Comparison of ENCODE assay signal across 8 cellular contexts in genomic region chr6:87700729-87701675, GRCh38. TPM values are rescaled to one million over a fixed set of nuclear protein-coding genes. Genes with fewer than 3 reads are reported as not detected.
A peak's percentile ranks its signal among the peaks of the same experiment; 100 is the strongest.
DNase-seq lines count a peak whose midpoint lies in the region; ATAC-seq and TF ChIP-seq lines count a peak whose summit lies in the region.

No MANE protein-coding gene starts in this region.

- H3K4me3 Mint-ChIP-seq in progenitor cell of endocrine pancreas (ENCODE audit: low read depth), result peak overlapping the region; percentile 98

- H4K20me1 ChIP-seq in PC-9 (ENCODE audit: insufficient read depth), result peaks cover 46% of the 10 kb centered on the region

- H3K79me2 ChIP-seq in PC-9 (ENCODE audit: low read depth), result peaks cover 60% of the 10 kb centered on the region

- TF ChIP-seq CTCF in PC-9 (conservative IDR thresholded peaks at IDR 0.05), result no peak
- peak in 1 of 12 donors; percentile 11 for TF ChIP-seq CTCF in heart left ventricle (IDR thresholded peaks at IDR 0.05)
- no peak for TF ChIP-seq CTCF in progenitor cell of endocrine pancreas (IDR thresholded peaks at IDR 0.05; ENCODE audit: unreplicated experiment)

- H3K9me2 ChIP-seq in PC-9 (ENCODE audit: insufficient read depth), result no peaks in the 10 kb centered on the region

- 0 to 1% (median 1%) methylated on average over 43 to 54 of the region's 54 CpGs for WGBS in heart left ventricle, 4 donors

- TF ChIP-seq POLR2A in heart left ventricle (IDR thresholded peaks at IDR 0.05), result no peak

- CTCF ChIA-PET in PC-9 (lab: Charles Lee), result no interaction called here

- H3F3A ChIP-seq in PC-9 (ENCODE audit: insufficient read depth, low read depth), result peaks cover 32% of the 10 kb centered on the region

- POLR2A ChIA-PET in PC-9 (lab: Charles Lee; ENCODE audit: unreplicated experiment), result interaction anchor here (0.6 to 0.7 kb wide), 2 partner anchors 16 to 23 kb away, joined by 3 to 9 read pairs; no protein-coding TSS in a partner anchor

- H3K27me3 Mint-ChIP-seq in progenitor cell of endocrine pancreas, result no peaks in the 10 kb centered on the region

- intact Hi-C loops in Right ventricle myocardium inferior (cut with DNase I) (loop anchor here (5.0 to 10.0 kb wide), 3 partner anchors 94 to 546 kb away; partner anchors contain the start of genes ORC3 and ZNF292), cardiac septum (cut with DNase I) (loop anchor here (2.0 to 5.0 kb wide), 4 partner anchors 38 to 546 kb away; partner anchors contain the start of genes ORC3, SLC35A1 and ZNF292), PC-9 (cut with micrococcal nuclease; ENCODE audit: unreplicated experiment) (loop anchor here (2.0 to 5.0 kb wide), 6 partner anchors 96 to 1596 kb away; partner anchors contain the start of genes CFAP206 and SLC35A1), heart left ventricle (cut with DNase I) (loop anchor here in 6 of 10 donors (2.0 to 10.0 kb wide), 6 partner anchors 91 to 546 kb away; partner anchors contain the start of genes ORC3 (in 3 of the 6), SLC35A1 (in 2 of the 6), ZNF292 (in 2 of the 6) and RARS2 (in 1 of the 6))

- peak overlapping the region; percentile 95 for H3K4me2 ChIP-seq in PC-9

- H2AFZ ChIP-seq in PC-9, result peak overlapping the region; percentile 76; the same call in 1 of the 2 replicates

- H3K9me3 ChIP-seq in PC-9 (ENCODE audit: insufficient read depth, low read depth), result no peaks in the 10 kb centered on the region
- H3K9me3 ChIP-seq in heart left ventricle, result no peaks in the 10 kb centered on the region

- H3K4me1 ChIP-seq in PC-9 (replicated peaks; ENCODE audit: insufficient read depth), result peaks cover 25% of the 10 kb centered on the region
- peaks cover 0 to 46% (median 25%) of the 10 kb centered on the region in 12 donors for H3K4me1 ChIP-seq in heart left ventricle

- H3K36me3 ChIP-seq in PC-9 (ENCODE audit: low read depth) (0 out of 2 replicates have a peak, but pooled peaks cover 6% of the 10 kb centered on the region), heart left ventricle (peaks cover 0 to 3% (median 0%) of the 10 kb centered on the region in 9 donors)

- peaks cover 31% of the 10 kb centered on the region for H3K4me1 Mint-ChIP-seq in progenitor cell of endocrine pancreas (ENCODE audit: low read depth)

- no peaks in the 10 kb centered on the region for H3K9me3 Mint-ChIP-seq in activated naive CD4-positive, alpha-beta T cell treated with anti-CD3 and anti-CD28 coated beads, Interleukin-2, amount 50 U/mL, for 72 hours
- no peaks in the 10 kb centered on the region for H3K9me3 Mint-ChIP-seq in progenitor cell of endocrine pancreas (ENCODE audit: low read depth)

- H3K27me3 ChIP-seq in PC-9 (ENCODE audit: insufficient read depth, low read depth) (no peaks in the 10 kb centered on the region), heart left ventricle (no peaks in the 10 kb centered on the region)

- H3K27ac ChIP-seq in PC-9 (peak overlapping the region; percentile 86), heart left ventricle (peak overlapping the region; percentile 82 to 99 (median 96))

- peak overlapping the region; percentile 97 to 98 for H3K27ac Mint-ChIP-seq in activated naive CD4-positive, alpha-beta T cell treated with anti-CD3 and anti-CD28 coated beads, Interleukin-2, amount 50 U/mL, for 72 hours
- peak overlapping the region; percentile 97 for H3K27ac Mint-ChIP-seq in progenitor cell of endocrine pancreas

- peak; percentile 72 for DNase-seq in Right ventricle myocardium inferior (ENCODE audit: missing footprints)
- no peak for DNase-seq in cardiac septum (ENCODE audit: low spot score)
- DNase-seq in HT-29 (ENCODE audit: low spot score), result peak; percentile 58
- peak; percentile 43 to 84 for DNase-seq in PC-9
- DNase-seq in activated naive CD4-positive, alpha-beta T cell treated with anti-CD3 and anti-CD28 coated beads, Interleukin-2, amount 50 U/mL, for 72 hours (ENCODE audit: low spot score in 2 of 2), result peak; percentile 49 to 62
- DNase-seq in heart left ventricle, result peak; percentile 21 to 75 (median 40)
- DNase-seq in progenitor cell of endocrine pancreas (ENCODE audit: low spot score, unreplicated experiment), result peak; percentile 33
- DNase-seq in DMS114 treated with DMSO at 0.1 percent for 48 hours (lab: John Stamatoyannopoulos, UW; ENCODE audit: unreplicated experiment), result no peak

- H3K4me3 ChIP-seq in PC-9 (peak overlapping the region; percentile 96), heart left ventricle (peak overlapping the region; percentile 56 to 99 (median 86))

- peaks cover 21 to 38% of the 10 kb centered on the region in 2 donors for H3K36me3 Mint-ChIP-seq in activated naive CD4-positive, alpha-beta T cell treated with anti-CD3 and anti-CD28 coated beads, Interleukin-2, amount 50 U/mL, for 72 hours
- peaks cover 2% of the 10 kb centered on the region for H3K36me3 Mint-ChIP-seq in progenitor cell of endocrine pancreas (ENCODE audit: insufficient read depth)

- ATAC-seq in Right ventricle myocardium inferior (peak; percentile 12), heart left ventricle (peak; percentile 11 to 33 (median 28))
- ATAC-seq in activated naive CD4-positive, alpha-beta T cell treated with anti-CD3 and anti-CD28 coated beads, Interleukin-2, amount 50 U/mL, for 72 hours, result peak; percentile 19 to 30

- BruUV-seq in PC-9 (replicated peaks; lab: Mats Ljungman, UMichigan), result TSS peak; percentile 68

RNA-seq across cellular contexts. Expression of gene AKIRIN2, which starts 1.0 kb away (rescaled TPM):
- total RNA-seq in Right ventricle myocardium inferior (36.1 TPM), cardiac septum (52.8 TPM), PC-9 (2021) (34.7 and 48.3 TPM in 2 replicates), heart left ventricle (10 to 100 TPM; 15.2 to 54.7 (median 40.7) TPM), progenitor cell of endocrine pancreas (77.8 and 86.3 TPM in 2 replicates)
- 18.3 and 18.8 TPM in 2 replicates for total RNA-seq in HT-29 (2014; rRNA removed; shearing (Covaris generic))
- total RNA-seq in activated naive CD4-positive, alpha-beta T cell treated with anti-CD3 and anti-CD28 coated beads, Interleukin-2, amount 50 U/mL, for 72 hours, result 10 to 100 TPM; 48.8 to 63.4 TPM
- polyA plus RNA-seq in heart left ventricle, result 10 to 100 TPM; 21.8 to 42.0 TPM

Comparison
In these comparisons a context has a peak if more than half of its experiments do, and no peak if none do; other contexts are left out.
1. DNase-seq: peak in Right ventricle myocardium inferior (single experiment), HT-29 (single experiment), PC-9 (2 of 2), activated naive CD4-positive, alpha-beta T cell treated with anti-CD3 and anti-CD28 coated beads, Interleukin-2, amount 50 U/mL, for 72 hours (2 of 2), heart left ventricle (5 of 5) and progenitor cell of endocrine pancreas (single experiment); none in cardiac septum (single experiment) and DMS114 treated with DMSO at 0.1 percent for 48 hours (single experiment).
2. Peak in every context shown above with its lines, with median percentiles within 50 percentile points of each other: ATAC-seq.